Comparison of ENCODE assay signal across 21 cellular contexts in the genomic region with DNA sequence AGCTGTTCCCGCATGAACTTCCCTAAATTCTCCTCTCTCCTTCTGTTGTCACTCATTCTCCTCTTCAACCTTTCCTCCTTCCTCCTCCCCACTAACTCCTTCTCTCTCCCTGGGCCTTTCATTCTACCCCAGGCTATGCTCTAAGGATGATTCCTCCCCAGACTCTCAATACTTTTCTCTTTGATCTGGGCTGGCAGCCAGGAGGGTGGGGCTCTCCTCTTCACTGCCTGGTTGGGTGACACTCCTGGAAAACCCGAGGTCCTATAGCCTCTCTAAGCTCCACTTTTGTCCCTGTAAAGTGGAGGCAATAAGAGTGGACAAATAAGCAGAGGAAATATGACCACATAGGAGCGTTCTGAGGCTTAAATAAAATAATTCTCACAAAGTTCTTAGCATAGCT. TPM values are rescaled to one million over a fixed set of nuclear protein-coding genes. Genes with fewer than 3 reads are reported as not detected.
DNase-seq lines count a peak whose midpoint lies in the region; ATAC-seq, FAIRE-seq and TF ChIP-seq lines count a peak whose summit lies in the region.
"Had no signal": no experiment of that assay in that cellular context is flagged by ENCODE, and none has a peak within 500 bp of the region (broad histone marks: within the 10 kb centered on the region; RNA-seq: fewer than 3 reads in every experiment).

No MANE protein-coding gene starts in this region.

- ATAC-seq in HepG2 (no peak), left colon (peak; percentile 40)
- ATAC-seq: GM12878 had no signal

- no peak for TF ChIP-seq RAD21 in liver (IDR thresholded peaks at IDR 0.05)
- TF ChIP-seq RAD21 in HepG2 (CRISPR knock-in tag; IDR thresholded peaks at IDR 0.05): no peak

- H3K27ac Mint-ChIP-seq in activated naive CD8-positive, alpha-beta T cell treated with anti-CD3 and anti-CD28 coated beads for 36 hours: no peak overlapping the region
- H3K27ac Mint-ChIP-seq: CD4-positive, alpha-beta T cell had no signal

- TF ChIP-seq POLR2A in HepG2 (IDR thresholded peaks at IDR 0.05; ENCODE audit: insufficient read depth in 1 of 2, low read depth in 2 of 2, low read length in 2 of 2): no peak
- TF ChIP-seq POLR2A in transverse colon (IDR thresholded peaks at IDR 0.05): no peak

- no peak for DNase-seq in HepG2 (ENCODE audit: low spot score)
- DNase-seq in LoVo (ENCODE audit: low spot score): peak; percentile 20
- peak in 1 of 2 donors; percentile 41 for DNase-seq in left colon
- DNase-seq in transverse colon: peak; percentile 45
- DNase-seq in activated naive CD8-positive, alpha-beta T cell treated with anti-CD3 and anti-CD28 coated beads for 36 hours: no peak
- no peak for DNase-seq in COLO829 (ENCODE audit: low spot score)
- DNase-seq in NCI-H1105 (lab: John Stamatoyannopoulos, UW): no peak
- DNase-seq: ACHN; BE2C; C1 segment of cervical spinal cord; CD4-positive, alpha-beta T cell; DMS79 treated with DMSO at 0.1 percent for 48 hours; GM23248; KG1 had no signal

- H3K4me3 Mint-ChIP-seq in activated naive CD8-positive, alpha-beta T cell treated with anti-CD3 and anti-CD28 coated beads for 36 hours: no peak overlapping the region
- H3K4me3 Mint-ChIP-seq: CD4-positive, alpha-beta T cell had no signal

- no TSS peak for BruUV-seq in HepG2 (replicated peaks; lab: Mats Ljungman, UMichigan)

- TF ChIP-seq EP300 in HepG2 (IDR thresholded peaks at IDR 0.05; ENCODE audit: low read depth in 2 of 2, low read length in 2 of 2): no peak
- no peak for TF ChIP-seq EP300 in HepG2 (CRISPR knock-in tag; IDR thresholded peaks at IDR 0.05; ENCODE audit: borderline replicate concordance)
- no peak for TF ChIP-seq EP300 in transverse colon (IDR thresholded peaks at IDR 0.05; ENCODE audit: low read depth)

- H3K36me3 Mint-ChIP-seq in activated naive CD8-positive, alpha-beta T cell treated with anti-CD3 and anti-CD28 coated beads for 36 hours: peaks cover 2% of the 10 kb centered on the region

- WGBS in liver: 61% methylated on average over 3 of the region's 3 CpGs
- WGBS in HepG2 (ENCODE audit: low lambda C conversion rate): 74% methylated on average over 3 of the region's 3 CpGs
- 52 to 80% methylated on average over 1 to 3 of the region's 3 CpGs for WGBS in transverse colon (ENCODE audit: low coverage in 1 of 2), 2 donors

- intact Hi-C loops in HepG2 (cut with micrococcal nuclease; ENCODE audit: unreplicated experiment) (loop anchor here (5.0 kb wide), 1 partner anchor 91 kb away; the partner anchor contains the start of gene MPHOSPH6), left colon (cut with DNase I, micrococcal nuclease) (no loop called here), transverse colon (cut with DNase I; ENCODE audit: low total_unique reads) (no loop called here)

- H3K4me1 ChIP-seq in liver (ENCODE audit: control insufficient read depth in 4 of 4, insufficient read depth in 4 of 4, low read length in 3 of 4) (peaks cover 9 to 59% (median 45%) of the 10 kb centered on the region in 4 donors), HepG2 (ENCODE audit: insufficient read depth, low read length) (peaks cover 63% of the 10 kb centered on the region), transverse colon (peaks cover 0 to 43% (median 21%) of the 10 kb centered on the region in 4 donors)
- H3K4me1 ChIP-seq: BE2C had no signal

- H3K4me2 ChIP-seq in HepG2 (ENCODE audit: low read depth, low read length): no peak overlapping the region

- peaks cover 43% of the 10 kb centered on the region for H3K27me3 Mint-ChIP-seq in activated naive CD8-positive, alpha-beta T cell treated with anti-CD3 and anti-CD28 coated beads for 36 hours

- peaks cover 7% of the 10 kb centered on the region for H3K4me1 Mint-ChIP-seq in activated naive CD8-positive, alpha-beta T cell treated with anti-CD3 and anti-CD28 coated beads for 36 hours

- TF ChIP-seq CTCF in liver (IDR thresholded peaks at IDR 0.05; ENCODE audit: low read depth, low read length, missing input control) (no peak), HepG2 (CRISPR knock-in tag; IDR thresholded peaks at IDR 0.05) (no peak), transverse colon (IDR thresholded peaks at IDR 0.05) (no peak)

- POLR2A ChIA-PET in HepG2 (lab: Yijun Ruan, JAX): interaction anchor here (3.0 kb wide), 1 partner anchor 47 kb away, joined by 14 read pairs; the partner anchor contains the start of gene HSD17B2

- H3K4me3 ChIP-seq in liver (ENCODE audit: low read depth in 1 of 3, low read length in 3 of 3) (no peak overlapping the region), HepG2 (replicated peaks in 1 of 3; ENCODE audit: insufficient read depth in 1 of 3, low read depth in 2 of 3, low read length in 3 of 3) (no peak overlapping the region), transverse colon (no peak overlapping the region)
- H3K4me3 ChIP-seq: GM12878, GM23248, HAP-1 had no signal

- H3K9me3 Mint-ChIP-seq in activated naive CD8-positive, alpha-beta T cell treated with anti-CD3 and anti-CD28 coated beads for 36 hours: peaks cover 7% of the 10 kb centered on the region

- no peak overlapping the region for H2AFZ ChIP-seq in HepG2 (ENCODE audit: low read length)
- H2AFZ ChIP-seq: GM23248 had no signal

- no peaks in the 10 kb centered on the region for H3K79me2 ChIP-seq in HepG2 (ENCODE audit: insufficient read depth, low read length)

- H3K27me3 ChIP-seq in liver (ENCODE audit: control insufficient read depth in 4 of 4, insufficient read depth in 4 of 4, low read length in 3 of 4) (no peaks in the 10 kb centered on the region), HepG2 (ENCODE audit: control insufficient read depth in 1 of 2, insufficient read depth in 2 of 2, low read length in 2 of 2) (no peaks in the 10 kb centered on the region), transverse colon (no peaks in the 10 kb centered on the region)
- H3K27me3 ChIP-seq: BE2C had no signal

- in situ Hi-C loops in HepG2 (cut with HindIII; ENCODE audit: extremely low pct_ligation_motif_present, low pct_unique_long_range_greater_than_20kb) (no loop called here), transverse colon (cut with MboI; ENCODE audit: low pct_ligation_motif_present in 1 of 4, low pct_unique_long_range_greater_than_20kb in 1 of 4, low sequenced_read_pairs in 3 of 4) (no loop called here)

- H3K36me3 ChIP-seq in liver (ENCODE audit: control insufficient read depth in 4 of 4, insufficient read depth in 3 of 4, low read depth in 1 of 4, low read length in 3 of 4): no peaks in the 10 kb centered on the region
- peaks cover 2 to 9% of the 10 kb centered on the region in 2 experiments; a peak in 1 of 5 replicates for H3K36me3 ChIP-seq in HepG2 (replicated peaks in 1 of 2; ENCODE audit: control insufficient read depth in 1 of 2, insufficient read depth in 2 of 2, low read length in 2 of 2)
- no peaks in the 10 kb centered on the region for H3K36me3 ChIP-seq in transverse colon
- H3K36me3 ChIP-seq: BE2C, HAP-1 had no signal

- peaks cover 4% of the 10 kb centered on the region; the same call in 1 of the 2 replicates for H4K20me1 ChIP-seq in HepG2 (ENCODE audit: insufficient read depth, low read length)

- H3K9me3 ChIP-seq in liver (ENCODE audit: control insufficient read depth in 4 of 4, low read length in 3 of 4): no peaks in the 10 kb centered on the region
- H3K9me3 ChIP-seq in HepG2 (ENCODE audit: low read length): no peaks in the 10 kb centered on the region
- no peaks in the 10 kb centered on the region for H3K9me3 ChIP-seq in transverse colon
- H3K9me3 ChIP-seq: BE2C, HAP-1 had no signal

- no peak overlapping the region for H3K9ac ChIP-seq in liver (ENCODE audit: low read depth in 1 of 2, low read length in 2 of 2)
- no peak overlapping the region for H3K9ac ChIP-seq in HepG2 (ENCODE audit: insufficient read depth, low read depth, low read length)
- H3K9ac ChIP-seq: GM23248 had no signal

- no peak for FAIRE-seq in HepG2 (lab: Jason Lieb, UNC)
- FAIRE-seq: A204.1, GM12878, GM19239, HTR-8/SVneo had no signal

- CTCF ChIA-PET in HepG2 (lab: Yijun Ruan, JAX; ENCODE audit: low intra/inter-chr PET ratio, low total read pairs): no interaction called here

- H3K27ac ChIP-seq in liver (ENCODE audit: low read depth in 1 of 2, low read length in 2 of 2) (peak overlapping the region; percentile 61 to 64), HepG2 (ENCODE audit: extremely low read length, insufficient read depth, low read length) (no peak overlapping the region), transverse colon (peak overlapping the region in 2 of 4 donors; percentile 25 to 52)
- H3K27ac ChIP-seq: GM23248, HL-60 had no signal

TF ChIP-seq in HepG2, 621 proteins besides CTCF, POLR2A, EP300 and RAD21 (continues in another document):
- TF ChIP-seq MED13 (CRISPR knock-in tag; IDR thresholded peaks at IDR 0.05) (no peak), HOXA9 (CRISPR knock-in tag; IDR thresholded peaks at IDR 0.05; ENCODE audit: borderline replicate concordance) (no peak)

RNA-seq across cellular contexts. Expression of gene HSD17B2, which starts 46.2 kb away (rescaled TPM):
- total RNA-seq in liver (100 to 1,000 TPM in 1 of 2 donors, 10 to 100 TPM in 1; 47.7 to 126 TPM), HepG2 (2016; rRNA removed; fragmentation: Illumina TruSeq; extraction: Trizol) (20.4 and 26.3 TPM in 2 replicates), left colon (100 to 1,000 TPM in 1 of 2 donors, 10 to 100 TPM in 1; 63.6 to 181 TPM), transverse colon (100 to 1,000 TPM in 1 of 4 donors, 10 to 100 TPM in 2, 1 to 10 TPM in 1; 9.6 to 146 (median 82.3) TPM)
- polyA plus RNA-seq in liver (100 to 1,000 TPM in 1 of 2 donors, 10 to 100 TPM in 1; 83.4 to 123 TPM), HepG2 (2011; rRNA removed) (69.3 and 70.7 TPM in 2 replicates)
- 8.1 and 10.8 TPM in 2 replicates for total RNA-seq in HepG2 (2016; cell fraction: cytosol; rRNA removed; fragmentation: Illumina TruSeq; extraction: Trizol; ENCODE audit: low read depth)
- 17.1 and 26.5 TPM in 2 replicates for total RNA-seq in HepG2 (2016; cell fraction: insoluble cytoplasmic fraction; rRNA removed; fragmentation: Illumina TruSeq; extraction: Trizol)
- 14.2 and 15.4 TPM in 2 replicates for total RNA-seq in HepG2 (2016; cell fraction: membrane; rRNA removed; fragmentation: Illumina TruSeq; extraction: Trizol)
- 20.3 and 26.6 TPM in 2 replicates for total RNA-seq in HepG2 (2016; cell fraction: nucleus; rRNA removed; fragmentation: Illumina TruSeq; extraction: Trizol)
- 63.0 and 86.7 TPM in 2 replicates for polyA plus RNA-seq in HepG2 (2011; cell fraction: cytosol; rRNA removed)
- 25.9 and 29.8 TPM in 2 replicates for polyA plus RNA-seq in HepG2 (2011; cell fraction: nucleus; rRNA removed)
- polyA plus RNA-seq in HepG2 (2012): 99.3 and 106 TPM in 2 replicates
- 10.6 and 11.5 TPM in 2 replicates for polyA plus RNA-seq in HepG2 (2016; cell fraction: cytosol; fragmentation: Illumina TruSeq; extraction: Trizol; ENCODE audit: low read depth)
- 19.6 and 20.2 TPM in 2 replicates for polyA plus RNA-seq in HepG2 (2016; cell fraction: insoluble cytoplasmic fraction; fragmentation: Illumina TruSeq; extraction: Trizol; ENCODE audit: low read depth)
- 13.1 and 14.3 TPM in 2 replicates for polyA plus RNA-seq in HepG2 (2016; cell fraction: membrane; fragmentation: Illumina TruSeq; extraction: Trizol; ENCODE audit: low read depth)
- 30.1 and 31.0 TPM in 2 replicates for polyA plus RNA-seq in HepG2 (2016; cell fraction: nucleus; fragmentation: Illumina TruSeq; extraction: Trizol; ENCODE audit: insufficient read depth, low read depth)
- 150 TPM in 1 of 2 replicates, not detected in the other for polyA minus RNA-seq in HepG2 (2011; rRNA and poly(A)+ RNA removed; ENCODE audit: low replicate concordance)
- polyA minus RNA-seq in HepG2 (2011; cell fraction: cytosol; rRNA and poly(A)+ RNA removed): 38.6 and 54.8 TPM in 2 replicates
- polyA minus RNA-seq in HepG2 (2011; cell fraction: nucleus; rRNA and poly(A)+ RNA removed): 77.4 and 89.1 TPM in 2 replicates
- total RNA-seq in activated naive CD8-positive, alpha-beta T cell treated with anti-CD3 and anti-CD28 coated beads for 36 hours: not detected
- total RNA-seq: CD4-positive, alpha-beta T cell; GM12878; GM23248 had no signal
- polyA plus RNA-seq: GM12878, GM23248 had no signal

Comparison
In these comparisons a context has a peak if more than half of its experiments do, and no peak if none do; other contexts are left out.
1. DNase-seq: peak in LoVo (single experiment) and transverse colon (single experiment); none in HepG2 (single experiment), activated naive CD8-positive, alpha-beta T cell treated with anti-CD3 and anti-CD28 coated beads for 36 hours (single experiment), COLO829 (single experiment) and NCI-H1105 (single experiment).
2. RNA of gene HSD17B2, which starts 46.2 kb away (total RNA-seq): 63.6 to 181 TPM in left colon, 47.7 to 126 TPM in liver, 9.6 to 146 TPM in transverse colon and 8.1 to 26.6 TPM in HepG2; not detected in activated naive CD8-positive, alpha-beta T cell treated with anti-CD3 and anti-CD28 coated beads for 36 hours; every median in the first group is over 4 times any median in the second.